39 cellular contexts compared by ENCODE assay signal in genomic region chr11:128967578-128967977, GRCh38. TPM values are rescaled to one million over a fixed set of nuclear protein-coding genes. Genes with fewer than 3 reads are reported as not detected.
"Had no signal": no experiment of that assay in that cellular context is flagged by ENCODE, and none has a peak within 500 bp of the region (broad histone marks: within the 10 kb centered on the region; RNA-seq: fewer than 3 reads in every experiment).

No MANE protein-coding gene starts in this region.

- H3K27me3 ChIP-seq: adrenal gland, ascending aorta, body of pancreas, brain microvascular endothelial cell, breast epithelium, cardiac muscle cell had no signal

- H3K27ac Mint-ChIP-seq: activated naive CD4-positive, alpha-beta T cell treated with anti-CD3 and anti-CD28 coated beads for 36 hours; activated naive CD4-positive, alpha-beta T cell treated with anti-CD3 and anti-CD28 coated beads, Interleukin-2, amount 10 ng/mL, durations not matched to agents 7 days and 5 days; activated naive CD4-positive, alpha-beta T cell treated with anti-CD3 and anti-CD28 coated beads, Interleukin-2, amount 50 U/mL, for 24 hours; activated naive CD4-positive, alpha-beta T cell treated with anti-CD3 and anti-CD28 coated beads, Interleukin-2, amount 50 U/mL, for 72 hours; activated naive CD8-positive, alpha-beta T cell; activated naive CD8-positive, alpha-beta T cell treated with anti-CD3 and anti-CD28 coated beads for 36 hours; activated naive CD8-positive, alpha-beta T cell treated with anti-CD3 and anti-CD28 coated beads, Interleukin-2, amount 10 ng/mL, durations not matched to agents 7 days and 5 days; activated naive CD8-positive, alpha-beta T cell treated with anti-CD3 and anti-CD28 coated beads, Interleukin-2, amount 50 U/mL, for 24 hours; activated T-cell treated with anti-CD3 and anti-CD28 coated beads, Interleukin-2, amount 50 U/mL, for 24 hours; activated T-cell treated with anti-CD3 and anti-CD28 coated beads, Interleukin-2, amount 50 U/mL, for 72 hours; activated T-helper 1 cell treated with anti-CD3 and anti-CD28 coated beads, Interleukin-12 subunit alpha, Interleukin-12 subunit beta, Interleukin-2, Interleukin-4 antibody, amounts not matched to agents 30 ng/mL and 10 ng/mL and 1 ng/mL, durations not matched to agents 14 hours and 24 hours and 36 hours; activated T-helper 17 cell treated with anti-CD3 and anti-CD28 coated beads, Interleukin-2, amount 50 U/mL, for 72 hours; activated T-helper 2 cell treated with anti-CD3 and anti-CD28 coated beads, Interferon-gamma antibody, Interleukin-2, Interleukin-4, amounts not matched to agents 10 μg/mL and 5 μg/mL and 100 μg/mL, durations not matched to agents 14 hours and 24 hours and 36 hours; brain had no signal

- H3K4me3 Mint-ChIP-seq: activated naive CD4-positive, alpha-beta T cell treated with anti-CD3 and anti-CD28 coated beads for 36 hours; activated naive CD4-positive, alpha-beta T cell treated with anti-CD3 and anti-CD28 coated beads, Interleukin-2, amount 10 ng/mL, durations not matched to agents 7 days and 5 days; activated naive CD4-positive, alpha-beta T cell treated with anti-CD3 and anti-CD28 coated beads, Interleukin-2, amount 50 U/mL, for 24 hours; activated naive CD8-positive, alpha-beta T cell; activated naive CD8-positive, alpha-beta T cell treated with anti-CD3 and anti-CD28 coated beads for 36 hours; activated naive CD8-positive, alpha-beta T cell treated with anti-CD3 and anti-CD28 coated beads, Interleukin-2, amount 10 ng/mL, durations not matched to agents 7 days and 5 days; activated naive CD8-positive, alpha-beta T cell treated with anti-CD3 and anti-CD28 coated beads, Interleukin-2, amount 50 U/mL, for 24 hours; activated T-cell treated with anti-CD3 and anti-CD28 coated beads, Interleukin-2, amount 50 U/mL, for 24 hours; activated T-cell treated with anti-CD3 and anti-CD28 coated beads, Interleukin-2, amount 50 U/mL, for 4 hours; activated T-cell treated with anti-CD3 and anti-CD28 coated beads, Interleukin-2, amount 50 U/mL, for 72 hours; activated T-helper 1 cell treated with anti-CD3 and anti-CD28 coated beads, Interleukin-12 subunit alpha, Interleukin-12 subunit beta, Interleukin-2, Interleukin-4 antibody, amounts not matched to agents 30 ng/mL and 10 ng/mL and 1 ng/mL, durations not matched to agents 14 hours and 24 hours and 36 hours; activated T-helper 17 cell treated with anti-CD3 and anti-CD28 coated beads, Interleukin-2, amount 50 U/mL, for 72 hours; brain; central memory CD8-positive, alpha-beta T cell had no signal

- H3K27ac ChIP-seq: adrenal gland, ascending aorta, body of pancreas, brain microvascular endothelial cell, breast epithelium, cardiac muscle cell had no signal

- H3K9me3 ChIP-seq: adrenal gland, ascending aorta, body of pancreas, breast epithelium had no signal

- H3K9me3 Mint-ChIP-seq: activated naive CD4-positive, alpha-beta T cell treated with anti-CD3 and anti-CD28 coated beads for 36 hours; activated naive CD4-positive, alpha-beta T cell treated with anti-CD3 and anti-CD28 coated beads, Interleukin-2, amount 10 ng/mL, durations not matched to agents 7 days and 5 days; activated naive CD4-positive, alpha-beta T cell treated with anti-CD3 and anti-CD28 coated beads, Interleukin-2, amount 50 U/mL, for 24 hours; activated naive CD4-positive, alpha-beta T cell treated with anti-CD3 and anti-CD28 coated beads, Interleukin-2, amount 50 U/mL, for 72 hours; activated naive CD8-positive, alpha-beta T cell treated with anti-CD3 and anti-CD28 coated beads for 36 hours; activated naive CD8-positive, alpha-beta T cell treated with anti-CD3 and anti-CD28 coated beads, Interleukin-2, amount 50 U/mL, for 24 hours; activated T-cell treated with anti-CD3 and anti-CD28 coated beads, Interleukin-2, amount 50 U/mL, for 24 hours; activated T-cell treated with anti-CD3 and anti-CD28 coated beads, Interleukin-2, amount 50 U/mL, for 4 hours; activated T-cell treated with anti-CD3 and anti-CD28 coated beads, Interleukin-2, amount 50 U/mL, for 72 hours; activated T-helper 17 cell treated with anti-CD3 and anti-CD28 coated beads, Interleukin-2, amount 50 U/mL, for 72 hours; activated T-helper 2 cell treated with anti-CD3 and anti-CD28 coated beads, Interferon-gamma antibody, Interleukin-2, Interleukin-4, amounts not matched to agents 10 μg/mL and 5 μg/mL and 100 μg/mL, durations not matched to agents 14 hours and 24 hours and 36 hours; brain; central memory CD8-positive, alpha-beta T cell had no signal

- H3K4me3 ChIP-seq: adrenal gland, ascending aorta, body of pancreas, breast epithelium, cardiac muscle cell had no signal

- H3K36me3 ChIP-seq: cardiac muscle cell had no signal

- ATAC-seq: activated naive CD4-positive, alpha-beta T cell treated with anti-CD3 and anti-CD28 coated beads, Interleukin-2, amount 50 U/mL, for 72 hours; activated naive CD8-positive, alpha-beta T cell treated with anti-CD3 and anti-CD28 coated beads, Interleukin-2, amount 50 U/mL, for 24 hours; activated T-cell treated with anti-CD3 and anti-CD28 coated beads, Interleukin-2, amount 50 U/mL, for 4 hours; activated T-cell treated with anti-CD3 and anti-CD28 coated beads, Interleukin-2, amount 50 U/mL, for 72 hours; activated T-helper 17 cell treated with anti-CD3 and anti-CD28 coated beads, Interleukin-2, amount 50 U/mL, for 72 hours; body of pancreas had no signal

- H3K27me3 Mint-ChIP-seq: activated naive CD4-positive, alpha-beta T cell treated with anti-CD3 and anti-CD28 coated beads, Interleukin-2, amount 10 ng/mL, durations not matched to agents 7 days and 5 days; activated naive CD4-positive, alpha-beta T cell treated with anti-CD3 and anti-CD28 coated beads, Interleukin-2, amount 50 U/mL, for 24 hours; activated naive CD8-positive, alpha-beta T cell; activated naive CD8-positive, alpha-beta T cell treated with anti-CD3 and anti-CD28 coated beads for 36 hours; activated naive CD8-positive, alpha-beta T cell treated with anti-CD3 and anti-CD28 coated beads, Interleukin-2, amount 10 ng/mL, durations not matched to agents 7 days and 5 days; activated naive CD8-positive, alpha-beta T cell treated with anti-CD3 and anti-CD28 coated beads, Interleukin-2, amount 50 U/mL, for 24 hours; activated T-cell treated with anti-CD3 and anti-CD28 coated beads, Interleukin-2, amount 50 U/mL, for 24 hours; brain had no signal

- DNase-seq: activated effector memory CD4-positive, alpha-beta T cell treated with anti-CD3 and anti-CD28 coated beads, Interleukin-2, amount 50 U/mL, for 16 hours; activated effector memory CD4-positive, alpha-beta T cell treated with Interleukin-2 at 50 U/mL for 16 hours; activated gamma-delta T cell; activated gamma-delta T cell treated with Interleukin-2 at 50 U/mL for 16 hours; activated naive CD4-positive, alpha-beta T cell; activated naive CD4-positive, alpha-beta T cell treated with anti-CD3 and anti-CD28 coated beads for 36 hours; activated naive CD4-positive, alpha-beta T cell treated with anti-CD3 and anti-CD28 coated beads, Interleukin-2, amount 10 ng/mL, durations not matched to agents 7 days and 5 days; activated naive CD4-positive, alpha-beta T cell treated with anti-CD3 and anti-CD28 coated beads, Interleukin-2, amount 50 U/mL, for 16 hours; activated naive CD4-positive, alpha-beta T cell treated with Interleukin-2 at 50 U/mL for 16 hours; activated naive CD8-positive, alpha-beta T cell treated with anti-CD3 and anti-CD28 coated beads for 36 hours; activated naive CD8-positive, alpha-beta T cell treated with anti-CD3 and anti-CD28 coated beads, Interleukin-2, amount 10 ng/mL, durations not matched to agents 7 days and 5 days; activated naive CD8-positive, alpha-beta T cell treated with anti-CD3 and anti-CD28 coated beads, Interleukin-2, amount 50 U/mL, for 24 hours; activated T-cell treated with anti-CD3 and anti-CD28 coated beads for 4 hours; activated T-cell treated with anti-CD3 and anti-CD28 coated beads, Interleukin-2, amount 50 U/mL, for 1 hour; activated T-cell treated with anti-CD3 and anti-CD28 coated beads, Interleukin-2, amount 50 U/mL, for 24 hours; activated T-cell treated with anti-CD3 and anti-CD28 coated beads, Interleukin-2, amount 50 U/mL, for 4 hours; activated T-cell treated with anti-CD3 and anti-CD28 coated beads, Interleukin-2, amount 50 U/mL, for 48 hours; activated T-cell treated with anti-CD3 and anti-CD28 coated beads, Interleukin-2, amount 50 U/mL, for 72 hours; adrenal gland; amniotic stem cell; amygdala; anterior cingulate cortex; aorta; body of pancreas; brain microvascular endothelial cell; caudate nucleus; central memory CD4-positive, alpha-beta T cell; cerebellar nuclear complex had no signal

- H3K4me1 ChIP-seq: adrenal gland, ascending aorta, body of pancreas, breast epithelium had no signal

RNA-seq across cellular contexts. Expression of gene TP53AIP1, which starts 24.9 kb away (rescaled TPM):
- total RNA-seq: activated naive CD4-positive, alpha-beta T cell treated with anti-CD3 and anti-CD28 coated beads for 36 hours; activated naive CD4-positive, alpha-beta T cell treated with anti-CD3 and anti-CD28 coated beads, Interleukin-2, amount 50 U/mL, for 72 hours; activated naive CD8-positive, alpha-beta T cell treated with anti-CD3 and anti-CD28 coated beads for 36 hours; activated naive CD8-positive, alpha-beta T cell treated with anti-CD3 and anti-CD28 coated beads, Interleukin-2, amount 10 ng/mL, durations not matched to agents 7 days and 5 days; activated T-cell treated with anti-CD3 and anti-CD28 coated beads, Interleukin-2, amount 50 U/mL, for 4 hours; activated T-helper 1 cell treated with anti-CD3 and anti-CD28 coated beads, Interleukin-12 subunit alpha, Interleukin-12 subunit beta, Interleukin-2, Interleukin-4 antibody, amounts not matched to agents 30 ng/mL and 10 ng/mL and 1 ng/mL, durations not matched to agents 14 hours and 24 hours and 36 hours; activated T-helper 17 cell treated with anti-CD3 and anti-CD28 coated beads, Interleukin-2, amount 50 U/mL, for 72 hours; activated T-helper 2 cell treated with anti-CD3 and anti-CD28 coated beads, Interferon-gamma antibody, Interleukin-2, Interleukin-4, amounts not matched to agents 10 μg/mL and 5 μg/mL and 100 μg/mL, durations not matched to agents 14 hours and 24 hours and 36 hours; aorta; ascending aorta; body of pancreas; cardiac muscle cell had no signal
- polyA plus RNA-seq: aorta had no signal
